Comparison of ENCODE assay signal across 9 cellular contexts in the genomic region with DNA sequence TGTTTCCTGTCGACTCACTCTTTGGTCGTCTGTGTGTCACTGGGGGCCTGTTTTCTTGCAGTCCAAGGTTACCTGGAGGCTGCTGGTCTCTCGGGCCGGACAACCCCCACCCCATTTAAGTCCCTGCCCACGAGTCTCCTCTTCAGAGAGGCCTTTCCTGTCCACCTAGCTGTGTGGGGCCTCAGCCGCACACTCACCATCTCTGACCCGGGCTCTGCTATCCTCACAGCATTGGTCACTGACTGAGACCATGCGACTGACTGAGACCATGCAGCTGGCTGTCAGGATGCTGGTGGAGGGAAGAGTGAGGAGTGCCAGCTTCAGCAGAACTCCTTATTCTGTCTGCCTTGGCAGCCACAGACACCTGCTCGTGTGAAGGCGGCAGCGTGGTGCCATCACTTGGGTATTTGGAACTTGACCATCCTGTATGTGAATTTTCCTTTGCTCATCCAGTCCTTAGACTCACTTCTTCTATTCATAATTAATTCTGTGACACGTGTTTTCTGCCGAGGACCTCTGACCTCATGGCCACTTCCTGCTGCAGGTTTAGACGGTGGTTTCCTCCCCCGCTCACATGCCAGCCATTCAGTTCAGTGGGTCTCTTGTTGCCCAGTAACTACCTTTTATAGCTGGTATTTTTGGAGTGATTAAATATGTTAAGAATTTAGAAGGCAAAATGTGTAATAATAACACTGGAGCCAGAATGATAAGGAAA. TPM values are rescaled to one million over a fixed set of nuclear protein-coding genes. Genes with fewer than 3 reads are reported as not detected.
A peak's percentile ranks its signal among the peaks of the same experiment; 100 is the strongest.
DNase-seq lines count a peak whose midpoint lies in the region; TF ChIP-seq lines count a peak whose summit lies in the region.
"Had no signal": no experiment of that assay in that cellular context is flagged by ENCODE, and none has a peak within 500 bp of the region (broad histone marks: within the 10 kb centered on the region; RNA-seq: fewer than 3 reads in every experiment).

No MANE protein-coding gene starts in this region.

- intact Hi-C loops in CD14-positive monocyte (cut with micrococcal nuclease): loop anchor here in 1 of 2 donors (5.0 kb wide), 1 partner anchor 48 kb away; a partner anchor contains a TSS

- DNase-seq in CD14-positive monocyte (ENCODE audit: low spot score): peak; percentile 67
- DNase-seq in Kasumi-1 (lab: John Stamatoyannopoulos, UW): peak; percentile 6 to 17
- DNase-seq in activated naive CD4-positive, alpha-beta T cell treated with anti-CD3 and anti-CD28 coated beads, Interleukin-2, amount 10 ng/mL, durations not matched to agents 7 days and 5 days: peak; percentile 48
- DNase-seq in lung microvascular endothelial cell (ENCODE audit: low read depth in 2 of 2): peak; percentile 68 to 84
- DNase-seq in SHP77 treated with DMSO at 0.1 percent for 48 hours (lab: John Stamatoyannopoulos, UW): no peak
- no peak for DNase-seq in D341Med (ENCODE audit: low spot score)
- no peak for DNase-seq in NCI-H2227 treated with DMSO at 0.1 percent for 48 hours (lab: John Stamatoyannopoulos, UW)
- DNase-seq in globus pallidus (ENCODE audit: low spot score): no peak
- DNase-seq: NCI-H1048 had no signal

- H3K27ac Mint-ChIP-seq in CD14-positive monocyte: peak overlapping the region; percentile 52 to 97 (median 82)
- H3K27ac Mint-ChIP-seq in activated naive CD4-positive, alpha-beta T cell treated with anti-CD3 and anti-CD28 coated beads, Interleukin-2, amount 10 ng/mL, durations not matched to agents 7 days and 5 days: no peak overlapping the region

- peak overlapping the region in 1 of 2 donors; percentile 48 for H3K4me3 Mint-ChIP-seq in CD14-positive monocyte
- no peak overlapping the region for H3K4me3 Mint-ChIP-seq in activated naive CD4-positive, alpha-beta T cell treated with anti-CD3 and anti-CD28 coated beads, Interleukin-2, amount 10 ng/mL, durations not matched to agents 7 days and 5 days

- peaks cover 95% of the 10 kb centered on the region for H3K4me1 Mint-ChIP-seq in CD14-positive monocyte
- peaks cover 43% of the 10 kb centered on the region for H3K4me1 Mint-ChIP-seq in activated naive CD4-positive, alpha-beta T cell treated with anti-CD3 and anti-CD28 coated beads, Interleukin-2, amount 10 ng/mL, durations not matched to agents 7 days and 5 days

- peaks cover 2 to 15% (median 5%) of the 10 kb centered on the region in 7 donors for H3K9me3 Mint-ChIP-seq in CD14-positive monocyte
- no peaks in the 10 kb centered on the region for H3K9me3 Mint-ChIP-seq in activated naive CD4-positive, alpha-beta T cell treated with anti-CD3 and anti-CD28 coated beads, Interleukin-2, amount 10 ng/mL, durations not matched to agents 7 days and 5 days

- no peak for TF ChIP-seq CTCF in CD14-positive monocyte (IDR thresholded peaks at IDR 0.05)

- peaks cover 0 to 4% (median 0%) of the 10 kb centered on the region in 3 donors for H3K27me3 Mint-ChIP-seq in CD14-positive monocyte (ENCODE audit: low read depth in 3 of 3)
- H3K27me3 Mint-ChIP-seq in activated naive CD4-positive, alpha-beta T cell treated with anti-CD3 and anti-CD28 coated beads, Interleukin-2, amount 10 ng/mL, durations not matched to agents 7 days and 5 days: no peaks in the 10 kb centered on the region

- no peaks in the 10 kb centered on the region for H3K36me3 Mint-ChIP-seq in CD14-positive monocyte
- H3K36me3 Mint-ChIP-seq in activated naive CD4-positive, alpha-beta T cell treated with anti-CD3 and anti-CD28 coated beads, Interleukin-2, amount 10 ng/mL, durations not matched to agents 7 days and 5 days: peaks cover 3% of the 10 kb centered on the region

- CTCF ChIA-PET in activated naive CD4-positive, alpha-beta T cell treated with anti-CD3 and anti-CD28 coated beads, Interleukin-2, amount 10 ng/mL, durations not matched to agents 7 days and 5 days (lab: Charles Lee): interaction anchor here (1.0 kb wide), 1 partner anchor 10 kb away, joined by 3 read pairs; no protein-coding TSS in a partner anchor

RNA-seq across cellular contexts. Expression of a gene that starts 47.5 kb away (rescaled TPM):
- polyA plus RNA-seq in CD14-positive monocyte: 10 to 100 TPM; 15.1 to 16.0 TPM
- 5.0 and 5.4 TPM in 2 replicates for total RNA-seq in lung microvascular endothelial cell

RNA-seq across cellular contexts. Expression of a gene that starts 58.9 kb away (rescaled TPM):
- polyA plus RNA-seq in CD14-positive monocyte: 1 to 10 TPM; 1.5 TPM
- 2.6 and 4.6 TPM in 2 replicates for total RNA-seq in lung microvascular endothelial cell

Comparison
In these comparisons a context has a peak if more than half of its experiments do, and no peak if none do; other contexts are left out.
1. DNase-seq: peak in CD14-positive monocyte (single experiment), Kasumi-1 (2 of 2), activated naive CD4-positive, alpha-beta T cell treated with anti-CD3 and anti-CD28 coated beads, Interleukin-2, amount 10 ng/mL, durations not matched to agents 7 days and 5 days (single experiment) and lung microvascular endothelial cell (2 of 2); none in SHP77 treated with DMSO at 0.1 percent for 48 hours (single experiment), D341Med (single experiment), NCI-H2227 treated with DMSO at 0.1 percent for 48 hours (single experiment) and globus pallidus (single experiment).